1 cellular context compared by ENCODE assay signal in genomic region chr16:30775381-30776099, GRCh38.
A peak's percentile ranks its signal among the peaks of the same experiment; 100 is the strongest.
TF ChIP-seq lines count a peak whose summit lies in the region.

No MANE protein-coding gene starts in this region.

TF ChIP-seq in K562, 482 proteins besides CTCF, POLR2A, EP300 and RAD21 (continued from another document and continues in another):
- TF ChIP-seq ZNF609 (CRISPR knock-in tag; IDR thresholded peaks at IDR 0.05; ENCODE audit: borderline replicate concordance) = peak; percentile 82; the same call in 1 of the 2 replicates
- peak; percentile 71 for TF ChIP-seq PML (IDR thresholded peaks at IDR 0.05; ENCODE audit: low read length)
- TF ChIP-seq KLF16 (IDR thresholded peaks at IDR 0.05) = peak; percentile 97
- TF ChIP-seq, protein P1, sequence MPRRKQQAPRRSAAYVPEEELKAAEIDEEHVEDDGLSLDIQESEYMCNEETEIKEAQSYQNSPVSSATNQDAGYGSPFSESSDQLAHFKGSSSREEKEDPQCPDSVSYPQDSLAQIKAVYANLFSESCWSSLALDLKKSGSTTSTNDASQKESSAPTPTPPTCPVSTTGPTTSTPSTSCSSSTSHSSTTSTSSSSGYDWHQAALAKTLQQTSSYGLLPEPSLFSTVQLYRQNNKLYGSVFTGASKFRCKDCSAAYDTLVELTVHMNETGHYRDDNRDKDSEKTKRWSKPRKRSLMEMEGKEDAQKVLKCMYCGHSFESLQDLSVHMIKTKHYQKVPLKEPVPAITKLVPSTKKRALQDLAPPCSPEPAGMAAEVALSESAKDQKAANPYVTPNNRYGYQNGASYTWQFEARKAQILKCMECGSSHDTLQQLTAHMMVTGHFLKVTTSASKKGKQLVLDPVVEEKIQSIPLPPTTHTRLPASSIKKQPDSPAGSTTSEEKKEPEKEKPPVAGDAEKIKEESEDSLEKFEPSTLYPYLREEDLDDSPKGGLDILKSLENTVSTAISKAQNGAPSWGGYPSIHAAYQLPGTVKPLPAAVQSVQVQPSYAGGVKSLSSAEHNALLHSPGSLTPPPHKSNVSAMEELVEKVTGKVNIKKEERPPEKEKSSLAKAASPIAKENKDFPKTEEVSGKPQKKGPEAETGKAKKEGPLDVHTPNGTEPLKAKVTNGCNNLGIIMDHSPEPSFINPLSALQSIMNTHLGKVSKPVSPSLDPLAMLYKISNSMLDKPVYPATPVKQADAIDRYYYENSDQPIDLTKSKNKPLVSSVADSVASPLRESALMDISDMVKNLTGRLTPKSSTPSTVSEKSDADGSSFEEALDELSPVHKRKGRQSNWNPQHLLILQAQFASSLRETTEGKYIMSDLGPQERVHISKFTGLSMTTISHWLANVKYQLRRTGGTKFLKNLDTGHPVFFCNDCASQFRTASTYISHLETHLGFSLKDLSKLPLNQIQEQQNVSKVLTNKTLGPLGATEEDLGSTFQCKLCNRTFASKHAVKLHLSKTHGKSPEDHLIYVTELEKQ (CRISPR knock-in tag; IDR thresholded peaks at IDR 0.05) = 0 out of 2 replicates have a peak, but pooled peaks have one; percentile 43
- TF ChIP-seq DEAF1 (CRISPR knock-in tag; IDR thresholded peaks at IDR 0.05) = peak; percentile 14; the same call in 1 of the 2 replicates
- TF ChIP-seq CXXC5 (CRISPR knock-in tag; IDR thresholded peaks at IDR 0.05) = peak; percentile 78
- peak; percentile 95 for TF ChIP-seq ZNF143 (CRISPR knock-in tag; IDR thresholded peaks at IDR 0.05)
- no peak for TF ChIP-seq NCOA1 (IDR thresholded peaks at IDR 0.05; ENCODE audit: low read depth)
- peak; percentile 89 for TF ChIP-seq MTA1 (IDR thresholded peaks at IDR 0.05; ENCODE audit: borderline replicate concordance)
- TF ChIP-seq KDM5B (IDR thresholded peaks at IDR 0.05; ENCODE audit: insufficient replicate concordance, low read depth, low read length) = peak; percentile 86
- TF ChIP-seq, protein P2, sequence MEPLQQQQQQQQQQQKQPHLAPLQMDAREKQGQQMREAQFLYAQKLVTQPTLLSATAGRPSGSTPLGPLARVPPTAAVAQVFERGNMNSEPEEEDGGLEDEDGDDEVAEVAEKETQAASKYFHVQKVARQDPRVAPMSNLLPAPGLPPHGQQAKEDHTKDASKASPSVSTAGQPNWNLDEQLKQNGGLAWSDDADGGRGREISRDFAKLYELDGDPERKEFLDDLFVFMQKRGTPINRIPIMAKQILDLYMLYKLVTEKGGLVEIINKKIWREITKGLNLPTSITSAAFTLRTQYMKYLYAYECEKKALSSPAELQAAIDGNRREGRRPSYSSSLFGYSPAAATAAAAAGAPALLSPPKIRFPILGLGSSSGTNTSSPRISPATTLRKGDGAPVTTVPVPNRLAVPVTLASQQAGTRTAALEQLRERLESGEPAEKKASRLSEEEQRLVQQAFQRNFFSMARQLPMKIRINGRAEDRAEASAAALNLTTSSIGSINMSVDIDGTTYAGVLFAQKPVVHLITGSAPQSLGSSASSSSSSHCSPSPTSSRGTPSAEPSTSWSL (CRISPR knock-in tag; IDR thresholded peaks at IDR 0.05; ENCODE audit: borderline replicate concordance) = no peak
- TF ChIP-seq NR2C1 (IDR thresholded peaks at IDR 0.05) = peak; percentile 54; the same call in 1 of the 2 replicates
- TF ChIP-seq NR2C1 (tag; IDR thresholded peaks at IDR 0.05) = peak; percentile 81
- TF ChIP-seq SRSF9 (IDR thresholded peaks at IDR 0.05; ENCODE audit: borderline replicate concordance, low read depth, low read length) = no peak
- TF ChIP-seq MAFG (tag; conservative IDR thresholded peaks at IDR 0.05) = no peak
- TF ChIP-seq, protein P3, sequence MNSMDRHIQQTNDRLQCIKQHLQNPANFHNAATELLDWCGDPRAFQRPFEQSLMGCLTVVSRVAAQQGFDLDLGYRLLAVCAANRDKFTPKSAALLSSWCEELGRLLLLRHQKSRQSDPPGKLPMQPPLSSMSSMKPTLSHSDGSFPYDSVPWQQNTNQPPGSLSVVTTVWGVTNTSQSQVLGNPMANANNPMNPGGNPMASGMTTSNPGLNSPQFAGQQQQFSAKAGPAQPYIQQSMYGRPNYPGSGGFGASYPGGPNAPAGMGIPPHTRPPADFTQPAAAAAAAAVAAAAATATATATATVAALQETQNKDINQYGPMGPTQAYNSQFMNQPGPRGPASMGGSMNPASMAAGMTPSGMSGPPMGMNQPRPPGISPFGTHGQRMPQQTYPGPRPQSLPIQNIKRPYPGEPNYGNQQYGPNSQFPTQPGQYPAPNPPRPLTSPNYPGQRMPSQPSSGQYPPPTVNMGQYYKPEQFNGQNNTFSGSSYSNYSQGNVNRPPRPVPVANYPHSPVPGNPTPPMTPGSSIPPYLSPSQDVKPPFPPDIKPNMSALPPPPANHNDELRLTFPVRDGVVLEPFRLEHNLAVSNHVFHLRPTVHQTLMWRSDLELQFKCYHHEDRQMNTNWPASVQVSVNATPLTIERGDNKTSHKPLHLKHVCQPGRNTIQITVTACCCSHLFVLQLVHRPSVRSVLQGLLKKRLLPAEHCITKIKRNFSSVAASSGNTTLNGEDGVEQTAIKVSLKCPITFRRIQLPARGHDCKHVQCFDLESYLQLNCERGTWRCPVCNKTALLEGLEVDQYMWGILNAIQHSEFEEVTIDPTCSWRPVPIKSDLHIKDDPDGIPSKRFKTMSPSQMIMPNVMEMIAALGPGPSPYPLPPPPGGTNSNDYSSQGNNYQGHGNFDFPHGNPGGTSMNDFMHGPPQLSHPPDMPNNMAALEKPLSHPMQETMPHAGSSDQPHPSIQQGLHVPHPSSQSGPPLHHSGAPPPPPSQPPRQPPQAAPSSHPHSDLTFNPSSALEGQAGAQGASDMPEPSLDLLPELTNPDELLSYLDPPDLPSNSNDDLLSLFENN (IDR thresholded peaks at IDR 0.05; ENCODE audit: low read depth in 2 of 2, low read length in 2 of 2) = peak in 1 of 2 experiments; percentile 52; a peak in 1 of 4 replicates
- peak; percentile 60 for TF ChIP-seq PCBP1 (IDR thresholded peaks at IDR 0.05; ENCODE audit: low read depth, low read length, poor library complexity, severe bottlenecking)
- TF ChIP-seq, protein P4, sequence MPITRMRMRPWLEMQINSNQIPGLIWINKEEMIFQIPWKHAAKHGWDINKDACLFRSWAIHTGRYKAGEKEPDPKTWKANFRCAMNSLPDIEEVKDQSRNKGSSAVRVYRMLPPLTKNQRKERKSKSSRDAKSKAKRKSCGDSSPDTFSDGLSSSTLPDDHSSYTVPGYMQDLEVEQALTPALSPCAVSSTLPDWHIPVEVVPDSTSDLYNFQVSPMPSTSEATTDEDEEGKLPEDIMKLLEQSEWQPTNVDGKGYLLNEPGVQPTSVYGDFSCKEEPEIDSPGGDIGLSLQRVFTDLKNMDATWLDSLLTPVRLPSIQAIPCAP (CRISPR knock-in tag; IDR thresholded peaks at IDR 0.05; ENCODE audit: borderline replicate concordance) = 0 out of 2 replicates have a peak, but pooled peaks have one; percentile 61
- 0 out of 2 replicates have a peak, but pooled peaks have one; percentile 36 for TF ChIP-seq HNRNPL (IDR thresholded peaks at IDR 0.05; ENCODE audit: low read depth, low read length)
- TF ChIP-seq FUS (optimal IDR thresholded peaks at IDR 0.05; ENCODE audit: low read depth, low read length) = peak; percentile 92
- no peak for TF ChIP-seq HES1 (IDR thresholded peaks at IDR 0.05; ENCODE audit: low read depth)
- TF ChIP-seq TOE1 (IDR thresholded peaks at IDR 0.05; ENCODE audit: borderline replicate concordance) = 0 out of 2 replicates have a peak, but pooled peaks have one; percentile 14
- peak; percentile 52; the same call in 1 of the 2 replicates for TF ChIP-seq TOE1 (CRISPR knock-in tag; IDR thresholded peaks at IDR 0.05; ENCODE audit: borderline replicate concordance, low read depth)
- peak; percentile 69; the same call in 1 of the 2 replicates for TF ChIP-seq OTX1 (CRISPR knock-in tag; IDR thresholded peaks at IDR 0.05)
- 0 out of 2 replicates have a peak, but pooled peaks have one; percentile 30 for TF ChIP-seq ZNF583 (CRISPR knock-in tag; IDR thresholded peaks at IDR 0.05)
- TF ChIP-seq, protein P5, sequence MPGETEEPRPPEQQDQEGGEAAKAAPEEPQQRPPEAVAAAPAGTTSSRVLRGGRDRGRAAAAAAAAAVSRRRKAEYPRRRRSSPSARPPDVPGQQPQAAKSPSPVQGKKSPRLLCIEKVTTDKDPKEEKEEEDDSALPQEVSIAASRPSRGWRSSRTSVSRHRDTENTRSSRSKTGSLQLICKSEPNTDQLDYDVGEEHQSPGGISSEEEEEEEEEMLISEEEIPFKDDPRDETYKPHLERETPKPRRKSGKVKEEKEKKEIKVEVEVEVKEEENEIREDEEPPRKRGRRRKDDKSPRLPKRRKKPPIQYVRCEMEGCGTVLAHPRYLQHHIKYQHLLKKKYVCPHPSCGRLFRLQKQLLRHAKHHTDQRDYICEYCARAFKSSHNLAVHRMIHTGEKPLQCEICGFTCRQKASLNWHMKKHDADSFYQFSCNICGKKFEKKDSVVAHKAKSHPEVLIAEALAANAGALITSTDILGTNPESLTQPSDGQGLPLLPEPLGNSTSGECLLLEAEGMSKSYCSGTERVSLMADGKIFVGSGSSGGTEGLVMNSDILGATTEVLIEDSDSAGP (CRISPR knock-in tag; IDR thresholded peaks at IDR 0.05) = no peak; the same call in none of the 2 replicates
- peak; percentile 60; the same call in 1 of the 2 replicates for TF ChIP-seq ZNF589 (CRISPR knock-in tag; IDR thresholded peaks at IDR 0.05; ENCODE audit: low read depth)
- no peak; the same call in 1 of the 2 replicates for TF ChIP-seq HLTF (IDR thresholded peaks at IDR 0.05)
- TF ChIP-seq RUNX1 (IDR thresholded peaks at IDR 0.05; ENCODE audit: low read depth) = 0 out of 2 replicates have a peak, but pooled peaks have one; percentile 74
- TF ChIP-seq, protein P6, sequence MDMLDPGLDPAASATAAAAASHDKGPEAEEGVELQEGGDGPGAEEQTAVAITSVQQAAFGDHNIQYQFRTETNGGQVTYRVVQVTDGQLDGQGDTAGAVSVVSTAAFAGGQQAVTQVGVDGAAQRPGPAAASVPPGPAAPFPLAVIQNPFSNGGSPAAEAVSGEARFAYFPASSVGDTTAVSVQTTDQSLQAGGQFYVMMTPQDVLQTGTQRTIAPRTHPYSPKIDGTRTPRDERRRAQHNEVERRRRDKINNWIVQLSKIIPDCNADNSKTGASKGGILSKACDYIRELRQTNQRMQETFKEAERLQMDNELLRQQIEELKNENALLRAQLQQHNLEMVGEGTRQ (CRISPR knock-in tag; IDR thresholded peaks at IDR 0.05) = peak; percentile 5; the same call in 1 of the 2 replicates
- TF ChIP-seq ZNF134 (CRISPR knock-in tag; conservative IDR thresholded peaks at IDR 0.05) = no peak
- TF ChIP-seq JUN (IDR thresholded peaks at IDR 0.05; ENCODE audit: borderline replicate concordance, low read depth, low read length) = peak; percentile 35; the same call in 1 of the 2 replicates
- no peak for TF ChIP-seq JUN (CRISPR knock-in tag; IDR thresholded peaks at IDR 0.05; ENCODE audit: borderline replicate concordance)
- TF ChIP-seq ZNF395 (CRISPR knock-in tag; IDR thresholded peaks at IDR 0.05) = no peak
- TF ChIP-seq ZSCAN32 (CRISPR knock-in tag; IDR thresholded peaks at IDR 0.05) = 0 out of 2 replicates have a peak, but pooled peaks have one; percentile 2
- TF ChIP-seq RBM22 (IDR thresholded peaks at IDR 0.05; ENCODE audit: low read depth, low read length, poor library complexity, severe bottlenecking) = peak; percentile 95
